8 cellular contexts compared by ENCODE assay signal in the genomic region with DNA sequence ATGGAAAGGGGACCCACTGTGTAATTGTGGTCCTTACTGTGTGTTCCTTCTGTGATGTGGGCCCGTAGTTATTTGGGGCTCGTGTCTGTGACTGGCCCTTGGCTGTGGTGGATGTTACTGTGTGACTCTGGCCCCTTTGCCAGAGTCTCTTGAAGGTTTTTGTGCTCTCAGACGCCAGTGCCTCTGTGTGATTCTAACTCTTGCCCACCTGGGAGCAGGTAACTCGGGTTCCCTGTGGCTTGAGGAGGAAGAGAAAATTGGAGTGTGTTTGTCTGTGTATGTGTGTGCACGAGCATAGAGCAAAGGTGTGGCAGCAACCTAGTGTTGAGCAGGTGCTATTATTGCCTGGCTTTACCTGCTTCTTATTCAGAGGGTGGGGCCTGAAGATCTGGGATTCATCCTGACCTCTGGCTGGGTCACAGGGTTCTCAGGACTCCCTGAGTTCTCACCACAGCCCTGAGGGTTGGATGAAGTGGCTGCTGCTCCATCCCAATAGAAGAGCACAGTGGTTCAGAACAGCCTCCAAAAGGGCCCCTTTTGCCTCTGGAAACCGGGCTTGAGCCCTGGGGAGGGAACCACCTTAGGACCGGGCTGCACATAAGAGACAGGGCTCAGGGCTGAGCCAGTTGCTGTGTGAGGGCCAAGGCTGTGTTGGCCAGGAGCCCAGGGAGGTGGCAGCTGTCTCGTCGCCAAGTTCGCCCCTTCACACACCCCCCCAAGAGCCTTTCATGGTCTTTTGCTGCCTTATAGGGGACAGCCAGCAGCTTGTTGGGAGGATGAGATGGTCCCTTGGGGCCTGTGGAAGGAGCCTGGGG. TPM values are rescaled to one million over a fixed set of nuclear protein-coding genes. Genes with fewer than 3 reads are reported as not detected.
DNase-seq lines count a peak whose midpoint lies in the region; ATAC-seq and TF ChIP-seq lines count a peak whose summit lies in the region.

No MANE protein-coding gene starts in this region.

- no peak overlapping the region for H4K91ac ChIP-seq in neuronal stem cell (ENCODE audit: low read depth, low read length, poor library complexity)

- no peak for ATAC-seq in GM19467 (IDR thresholded peaks at IDR 0.05; ENCODE audit: unreplicated experiment)
- ATAC-seq in GM19023 (IDR thresholded peaks at IDR 0.05; ENCODE audit: unreplicated experiment) = no peak

- H3K4me3 ChIP-seq in GM06990 (replicated peaks; ENCODE audit: low read depth, low read length) (peak overlapping the region; percentile 75), endodermal cell (ENCODE audit: low read length) (peak overlapping the region; percentile 87), neuronal stem cell (ENCODE audit: low read length in 2 of 2) (peak overlapping the region; percentile 79 to 99)

- H4K8ac ChIP-seq in neuronal stem cell (ENCODE audit: low read depth, low read length) = no peak overlapping the region

- H2BK12ac ChIP-seq in neuronal stem cell (ENCODE audit: low read length) = no peak overlapping the region

- H3K4me1 Mint-ChIP-seq in endodermal cell = no peaks in the 10 kb centered on the region

- no peak overlapping the region for H2BK5ac ChIP-seq in neuronal stem cell (ENCODE audit: low read length)

- TF ChIP-seq CTCF in GM06990 (IDR thresholded peaks at IDR 0.05; ENCODE audit: insufficient read depth, low read length, poor library complexity, severe bottlenecking) (no peak), endodermal cell (conservative IDR thresholded peaks at IDR 0.05) (no peak), GM20000 (IDR thresholded peaks at IDR 0.05; ENCODE audit: extremely low read depth, missing control alignments) (no peak)

- H2AK5ac ChIP-seq in neuronal stem cell (ENCODE audit: low read depth, low read length) = no peak overlapping the region

- no peak overlapping the region for H3K4ac ChIP-seq in neuronal stem cell (ENCODE audit: low read length)

- no peak overlapping the region for H2BK15ac ChIP-seq in neuronal stem cell (ENCODE audit: low read length)

- H3K79me1 ChIP-seq in neuronal stem cell (ENCODE audit: low read depth, low read length) = peaks cover 8% of the 10 kb centered on the region

- H3K27me3 ChIP-seq in GM06990 (replicated peaks; ENCODE audit: control insufficient read depth, insufficient read depth, low read length) (no peaks in the 10 kb centered on the region), endodermal cell (ENCODE audit: control insufficient read depth, insufficient read depth, low read length, poor library complexity, severe bottlenecking) (no peaks in the 10 kb centered on the region), neuronal stem cell (ENCODE audit: control insufficient read depth in 3 of 3, insufficient read depth in 3 of 3, low read depth in 1 of 3, low read length in 3 of 3) (peaks cover 0 to 8% (median 0%) of the 10 kb centered on the region in 3 experiments)

- H2BK120ac ChIP-seq in neuronal stem cell (ENCODE audit: low read depth, low read length) = no peak overlapping the region

- H3K36me3 ChIP-seq in GM06990 (ENCODE audit: control insufficient read depth, insufficient read depth, low read length) (no peaks in the 10 kb centered on the region), endodermal cell (ENCODE audit: control insufficient read depth, insufficient read depth, low read length) (peaks cover 9% of the 10 kb centered on the region), neuronal stem cell (replicated peaks in 1 of 2; ENCODE audit: control insufficient read depth in 2 of 2, insufficient read depth in 2 of 2, low read length in 2 of 2) (peaks cover 11 to 50% of the 10 kb centered on the region in 2 donors)

- no peak overlapping the region for H3K27ac ChIP-seq in endodermal cell (ENCODE audit: low read depth, low read length)
- no peak overlapping the region for H3K27ac ChIP-seq in neuronal stem cell (replicated peaks; ENCODE audit: low read length)

- 39% methylated on average over 10 of the region's 10 CpGs; no CpG with 5 or more reads in 1 of the 2 experiments for WGBS in endodermal cell (ENCODE audit: insufficient coverage in 1 of 2, insufficient read length in 1 of 2), 2 experiments
- no CpG with 5 or more reads among the region's 10 CpGs for WGBS in neuronal stem cell (ENCODE audit: extremely low coverage in 2 of 2, insufficient read length in 2 of 2, insufficient replicate concordance in 1 of 2), 2 donors

- H3K9me3 ChIP-seq in endodermal cell (ENCODE audit: control insufficient read depth, low read length) (no peaks in the 10 kb centered on the region), neuronal stem cell (replicated peaks in 1 of 2; ENCODE audit: control insufficient read depth in 2 of 2, insufficient read depth in 1 of 2, low read depth in 1 of 2, low read length in 2 of 2) (peaks cover 0 to 7% of the 10 kb centered on the region in 2 donors)

- H3K9me3 Mint-ChIP-seq in endodermal cell = peaks cover 59% of the 10 kb centered on the region

- H3K18ac ChIP-seq in neuronal stem cell (ENCODE audit: low read length) = no peak overlapping the region

- no peak overlapping the region for H3K23ac ChIP-seq in neuronal stem cell (ENCODE audit: low read depth, low read length, poor library complexity)

- H3K4me1 ChIP-seq in endodermal cell (ENCODE audit: control insufficient read depth, insufficient read depth, low read length) (no peaks in the 10 kb centered on the region), neuronal stem cell (ENCODE audit: control insufficient read depth in 2 of 2, insufficient read depth in 1 of 2, low read depth in 1 of 2, low read length in 2 of 2) (peaks cover 4 to 5% of the 10 kb centered on the region in 2 donors)

- H3K9ac ChIP-seq in endodermal cell (ENCODE audit: extremely low read depth, low read length, poor library complexity, severe bottlenecking) (peak overlapping the region; percentile 80), neuronal stem cell (ENCODE audit: low read depth, low read length, poor library complexity) (peak overlapping the region; percentile 77)

- no peak overlapping the region for H2AFZ ChIP-seq in neuronal stem cell (ENCODE audit: low read length)

- H3K36me3 Mint-ChIP-seq in endodermal cell (ENCODE audit: low read depth) = peaks cover 21% of the 10 kb centered on the region

- peak overlapping the region; percentile 95 for H3K4me3 Mint-ChIP-seq in endodermal cell

- H3K14ac ChIP-seq in neuronal stem cell (ENCODE audit: low read length) = no peak overlapping the region

- no peaks in the 10 kb centered on the region for H3K27me3 Mint-ChIP-seq in endodermal cell (ENCODE audit: insufficient read depth)

- peak overlapping the region; percentile 10 for H3K27ac Mint-ChIP-seq in endodermal cell

- DNase-seq in GM06990 (ENCODE audit: extremely low read depth, insufficient read length) (no peak), NCI-H524 treated with DMSO at 0.1 percent for 48 hours (lab: John Stamatoyannopoulos, UW) (peak; percentile 67), endodermal cell (no peak), neuronal stem cell (ENCODE audit: low spot score) (no peak), GM20000 (ENCODE audit: low spot score) (no peak), GM19240 (ENCODE audit: insufficient read length, low spot score) (no peak)

- peak overlapping the region; percentile 66 for H3K4me2 ChIP-seq in neuronal stem cell (ENCODE audit: insufficient read depth, low read length, poor library complexity, severe bottlenecking)

RNA-seq across cellular contexts. Expression of a gene that starts 1.3 kb away (rescaled TPM):
- 10 to 100 TPM; 48.3 to 50.6 TPM for total RNA-seq in endodermal cell
- 64.6 TPM for polyA plus RNA-seq in endodermal cell (2013, experiment 1 of 2)
- polyA plus RNA-seq in endodermal cell (2013, experiment 2 of 2) = 58.3 TPM
- polyA plus RNA-seq in neuronal stem cell (2013, experiment 1 of 2) = 45.7 TPM
- 43.8 TPM for polyA plus RNA-seq in neuronal stem cell (2013, experiment 2 of 2)

RNA-seq across cellular contexts. Expression of a gene that starts 1.8 kb away (rescaled TPM):
- 100 to 1,000 TPM in 1 of 2 donors, 10 to 100 TPM in 1; 86.1 to 108 TPM for total RNA-seq in endodermal cell
- 112 TPM for polyA plus RNA-seq in endodermal cell (2013, experiment 1 of 2)
- 102 TPM for polyA plus RNA-seq in endodermal cell (2013, experiment 2 of 2)
- 136 TPM for polyA plus RNA-seq in neuronal stem cell (2013, experiment 1 of 2)
- polyA plus RNA-seq in neuronal stem cell (2013, experiment 2 of 2) = 138 TPM

RNA-seq across cellular contexts. Expression of a gene that starts 47.3 kb away (rescaled TPM):
- 100 to 1,000 TPM; 233 to 448 TPM for total RNA-seq in endodermal cell
- polyA plus RNA-seq in endodermal cell (2013, experiment 1 of 2) = 280 TPM
- polyA plus RNA-seq in endodermal cell (2013, experiment 2 of 2) = 253 TPM
- polyA plus RNA-seq in neuronal stem cell (2013, experiment 1 of 2) = 139 TPM
- polyA plus RNA-seq in neuronal stem cell (2013, experiment 2 of 2) = 137 TPM
